In genomic region chr1:22229374-22229773, GRCh38 we compare ENCODE assay signal across 1 cellular context.
TF ChIP-seq lines count a peak whose summit lies in the region.

No MANE protein-coding gene starts in this region.

TF ChIP-seq in H1, 55 proteins besides CTCF, POLR2A, EP300 and RAD21 (continued from another document):
- TF ChIP-seq E2F6 (IDR thresholded peaks at IDR 0.05), result no peak
- no peak for TF ChIP-seq EZH2 (IDR thresholded peaks at IDR 0.05; ENCODE audit: low read depth, low read length, severe bottlenecking)
- TF ChIP-seq RXRA (IDR thresholded peaks at IDR 0.05; ENCODE audit: insufficient read depth, low read depth, low read length), result no peak
- TF ChIP-seq HDAC6 (IDR thresholded peaks at IDR 0.05; ENCODE audit: low read depth, low read length), result no peak
- TF ChIP-seq RBBP5 (IDR thresholded peaks at IDR 0.05; ENCODE audit: borderline replicate concordance, low read depth, low read length), result no peak
- TF ChIP-seq, protein P1, sequence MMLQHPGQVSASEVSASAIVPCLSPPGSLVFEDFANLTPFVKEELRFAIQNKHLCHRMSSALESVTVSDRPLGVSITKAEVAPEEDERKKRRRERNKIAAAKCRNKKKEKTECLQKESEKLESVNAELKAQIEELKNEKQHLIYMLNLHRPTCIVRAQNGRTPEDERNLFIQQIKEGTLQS (IDR thresholded peaks at IDR 0.05; ENCODE audit: insufficient read depth, low read depth, low read length), result no peak
- no peak for TF ChIP-seq GTF2F1 (IDR thresholded peaks at IDR 0.05; ENCODE audit: borderline replicate concordance, low read depth, low read length)
- no peak for TF ChIP-seq KDM1A (IDR thresholded peaks at IDR 0.05; ENCODE audit: borderline replicate concordance, low read length)
- no peak for TF ChIP-seq CEBPB (IDR thresholded peaks at IDR 0.05; ENCODE audit: low read depth, low read length)
TF ChIP-seq in H1: peak in this region for 0.
